Comparison of ENCODE assay signal across 11 cellular contexts in the genomic region with DNA sequence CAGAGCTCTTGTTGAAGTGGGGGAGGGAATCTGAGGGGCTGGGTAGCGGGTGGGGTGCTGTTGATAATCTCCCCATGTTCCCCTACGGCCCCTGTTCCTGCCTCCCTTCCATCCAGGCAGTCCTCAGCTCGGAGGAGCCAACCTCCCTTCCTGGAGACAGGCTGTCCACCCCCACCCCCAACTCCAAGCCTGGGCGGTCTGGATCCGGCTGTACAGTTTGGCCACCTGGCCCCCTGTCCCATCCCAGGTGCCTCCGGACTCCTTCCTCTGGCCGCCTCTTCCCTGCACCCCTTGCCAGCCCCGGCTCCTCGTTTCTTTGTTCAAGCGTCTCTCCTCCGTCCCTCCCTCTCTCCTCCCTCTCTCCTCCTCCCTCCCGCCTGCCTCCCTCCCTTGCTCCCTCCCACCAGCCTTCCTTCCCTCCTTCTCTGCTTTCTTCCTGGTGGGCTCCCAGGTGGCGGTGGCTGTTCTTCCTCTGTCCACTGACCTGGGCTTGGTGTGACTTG. TPM values are rescaled to one million over a fixed set of nuclear protein-coding genes. Genes with fewer than 3 reads are reported as not detected.
DNase-seq lines count a peak whose midpoint lies in the region; ATAC-seq, FAIRE-seq and TF ChIP-seq lines count a peak whose summit lies in the region.
"Had no signal": no experiment of that assay in that cellular context is flagged by ENCODE, and none has a peak within 500 bp of the region (broad histone marks: within the 10 kb centered on the region; RNA-seq: fewer than 3 reads in every experiment).

No MANE protein-coding gene starts in this region.

- H2BK15ac ChIP-seq in H1 (ENCODE audit: low read length): peak overlapping the region; percentile 92; the same call in 1 of the 2 replicates

- H3K27ac Mint-ChIP-seq in mesothelial cell of epicardium: peak overlapping the region; percentile 86
- H3K27ac Mint-ChIP-seq: CD8-positive, alpha-beta T cell; immature natural killer cell had no signal

- peaks cover 76% of the 10 kb centered on the region for H3K4me1 Mint-ChIP-seq in mesothelial cell of epicardium

- H3K36me3 ChIP-seq in heart right ventricle (no peaks in the 10 kb centered on the region), H1 (ENCODE audit: control insufficient read depth in 2 of 4, insufficient read depth in 4 of 4, low read length in 3 of 4) (peaks cover 6 to 15% (median 10%) of the 10 kb centered on the region in 4 experiments; a peak in 5 of 8 replicates)

- H3K4me2 ChIP-seq in H1 (ENCODE audit: insufficient read depth in 1 of 2, low read depth in 2 of 2, low read length in 2 of 2): peak overlapping the region; percentile 94 to 97

- TF ChIP-seq POLR2A in H1 (IDR thresholded peaks at IDR 0.05; ENCODE audit: control extremely low read depth in 1 of 2, low read depth in 2 of 2, low read length in 2 of 2): peak in 1 of 2 experiments; percentile 56; a peak in 2 of 3 replicates

- H3K4me1 ChIP-seq in heart right ventricle: peaks cover 17 to 66% (median 33%) of the 10 kb centered on the region in 9 donors
- H3K4me1 ChIP-seq in H1 (replicated peaks in 1 of 4; ENCODE audit: control insufficient read depth in 3 of 4, insufficient read depth in 4 of 4, low read length in 3 of 4): peaks cover 0 to 35% (median 27%) of the 10 kb centered on the region in 4 experiments; a peak in 6 of 7 replicates

- FAIRE-seq in H1 (lab: Jason Lieb, UNC) (no peak), urothelium cell line (lab: Jason Lieb, UNC) (peak; percentile 75)

- H4K5ac ChIP-seq in H1 (ENCODE audit: insufficient read length, low read depth, low read length): peak overlapping the region; percentile 60

- intact Hi-C loops in heart right ventricle (cut with DNase I) (loop anchor here in 1 of 10 donors (1.0 kb wide), 1 partner anchor 15 kb away; no protein-coding TSS in a partner anchor), Right ventricle myocardium superior (cut with DNase I) (no loop called here)

- peak overlapping the region in 2 of 4 experiments; percentile 51 to 54; a peak in 4 of 7 replicates for H3K9ac ChIP-seq in H1 (replicated peaks in 1 of 4; ENCODE audit: extremely low read depth in 1 of 4, low read depth in 3 of 4, low read length in 3 of 4)

- H2BK12ac ChIP-seq in H1 (ENCODE audit: low read depth, low read length): peak overlapping the region; percentile 35; the same call in 1 of the 2 replicates

- ATAC-seq in heart right ventricle (peak in 1 of 8 donors; percentile 14), Right ventricle myocardium superior (ENCODE audit: poor library complexity) (no peak), HG03095 (IDR thresholded peaks at IDR 0.05; ENCODE audit: unreplicated experiment) (no peak), HG03520 (IDR thresholded peaks at IDR 0.05; ENCODE audit: unreplicated experiment) (no peak)
- ATAC-seq: CD8-positive, alpha-beta T cell had no signal

- H3K36me3 Mint-ChIP-seq in mesothelial cell of epicardium: peaks cover 5% of the 10 kb centered on the region
- H3K36me3 Mint-ChIP-seq: CD8-positive, alpha-beta T cell; immature natural killer cell had no signal

- H4K91ac ChIP-seq in H1 (replicated peaks; ENCODE audit: insufficient read length, low read length): peak overlapping the region; percentile 97

- peak overlapping the region; percentile 6 to 67 (median 60) for H3K4me3 ChIP-seq in heart right ventricle
- peak overlapping the region; percentile 69 to 78 (median 72) for H3K4me3 ChIP-seq in H1 (ENCODE audit: extremely low read depth in 1 of 4, insufficient read depth in 2 of 4, low read depth in 3 of 4, low read length in 4 of 4)

- H3K27me3 ChIP-seq in heart right ventricle (peaks cover 0 to 41% (median 0%) of the 10 kb centered on the region in 7 donors), H1 (replicated peaks in 1 of 4; ENCODE audit: control insufficient read depth in 3 of 4, extremely low read depth in 1 of 4, insufficient read depth in 3 of 4, low read length in 3 of 4) (peaks cover 2 to 19% (median 15%) of the 10 kb centered on the region in 4 experiments; a peak in 6 of 7 replicates)

- CTCF ChIA-PET in H1 (lab: Charles Lee; ENCODE audit: partially characterized antibody): interaction anchor here (0.6 to 2.0 kb wide), 20 partner anchors 8 to 90 kb away, joined by 3 to 21 read pairs (median 4); no protein-coding TSS in a partner anchor

- peak overlapping the region; percentile 97 for H3K18ac ChIP-seq in H1 (ENCODE audit: extremely low read depth, low read length)

- peaks cover 17% of the 10 kb centered on the region; the same call in 1 of the 2 replicates for H3K23me2 ChIP-seq in H1 (ENCODE audit: low read depth, low read length)

- H3K9me3 ChIP-seq in heart right ventricle: no peaks in the 10 kb centered on the region
- H3K9me3 ChIP-seq in H1 (ENCODE audit: insufficient read depth in 2 of 2, low read depth in 1 of 2, low read length in 1 of 2): no peaks in the 10 kb centered on the region

- H4K20me1 ChIP-seq in H1 (replicated peaks in 1 of 2; ENCODE audit: control insufficient read depth in 1 of 2, insufficient read depth in 2 of 2, low read length in 2 of 2): peaks cover 3 to 12% of the 10 kb centered on the region in 2 experiments

- DNase-seq in heart right ventricle (no peak), Right ventricle myocardium superior (no peak), H1 (ENCODE audit: low read depth in 1 of 2, low spot score in 2 of 2) (peak in 1 of 2 experiments; percentile 71), mesothelial cell of epicardium (ENCODE audit: low spot score in 2 of 2, unreplicated experiment in 2 of 2) (no peak), urothelium cell line (ENCODE audit: low spot score) (peak; percentile 47), DMS 273 (lab: John Stamatoyannopoulos, UW; ENCODE audit: unreplicated experiment) (no peak)
- DNase-seq: activated effector memory CD4-positive, alpha-beta T cell treated with Interleukin-2 at 50 U/mL for 16 hours; CD8-positive, alpha-beta T cell; immature natural killer cell had no signal

- peak overlapping the region; percentile 98 for H3K4ac ChIP-seq in H1 (replicated peaks; ENCODE audit: insufficient read length, low read depth, low read length)

- no peak; a peak in 1 of 4 replicates for TF ChIP-seq RAD21 in H1 (IDR thresholded peaks at IDR 0.05 in 1 of 2, conservative IDR thresholded peaks at IDR 0.05 in 1 of 2; ENCODE audit: low read depth in 2 of 2, low read length in 2 of 2)

- H3K14ac ChIP-seq in H1 (ENCODE audit: insufficient read length): no peak overlapping the region

- no peak overlapping the region for H2AK5ac ChIP-seq in H1 (ENCODE audit: low read depth, low read length)

- H3K23ac ChIP-seq in H1 (ENCODE audit: insufficient read length): no peak overlapping the region

- H2AFZ ChIP-seq in H1 (ENCODE audit: low read length): no peak overlapping the region

- peaks cover 0 to 24% of the 10 kb centered on the region in 2 experiments; a peak in 2 of 4 replicates for H3K79me2 ChIP-seq in H1 (ENCODE audit: control insufficient read depth in 1 of 2, insufficient read depth in 2 of 2, low read length in 2 of 2)

- H3K27ac ChIP-seq in heart right ventricle (peak overlapping the region in 8 of 10 donors; percentile 70 to 91 (median 86)), H1 (ENCODE audit: low read depth, low read length) (peak overlapping the region; percentile 34; the same call in 1 of the 2 replicates)

- H3K56ac ChIP-seq in H1 (replicated peaks; ENCODE audit: insufficient read length, low read depth, low read length): peak overlapping the region; percentile 54

- TF ChIP-seq EP300 in H1 (IDR thresholded peaks at IDR 0.05; ENCODE audit: borderline replicate concordance in 1 of 2, low read depth in 2 of 2, low read length in 2 of 2): no peak

- POLR2A ChIA-PET in H1 (lab: Charles Lee; ENCODE audit: partially characterized antibody): interaction anchor here (0.9 to 6.6 kb wide), 15 partner anchors 8 to 38 kb away, joined by 3 to 65 read pairs (median 6); a partner anchor contains a TSS

- H2BK5ac ChIP-seq in H1 (ENCODE audit: low read depth, low read length): peak overlapping the region; percentile 93; the same call in 1 of the 2 replicates

- no peak overlapping the region for H4K8ac ChIP-seq in H1 (ENCODE audit: extremely low read depth, insufficient read depth, low read length)

- H3K4me3 Mint-ChIP-seq in mesothelial cell of epicardium: peak overlapping the region; percentile 92
- H3K4me3 Mint-ChIP-seq: CD8-positive, alpha-beta T cell had no signal

- peak overlapping the region; percentile 55; the same call in 1 of the 2 replicates for H2BK20ac ChIP-seq in H1 (ENCODE audit: low read length)

- TF ChIP-seq CTCF in heart right ventricle (IDR thresholded peaks at IDR 0.05): no peak
- TF ChIP-seq CTCF in H1 (IDR thresholded peaks at IDR 0.05; ENCODE audit: control extremely low read depth in 1 of 3, insufficient read depth in 1 of 3, low read depth in 1 of 3, low read length in 3 of 3): no peak
- TF ChIP-seq CTCF in mesothelial cell of epicardium (IDR thresholded peaks at IDR 0.05; ENCODE audit: unreplicated experiment): no peak

- WGBS in heart right ventricle, 2 donors: 42 to 58% methylated on average over 11 to 13 of the region's 13 CpGs
- whole genome bisulfite sequencing in H1 (ENCODE audit: extremely low coverage in 1 of 2, insufficient coverage in 1 of 2, insufficient read length in 1 of 2, insufficient replicate concordance in 2 of 2, low coverage in 1 of 2, low lambda C conversion rate in 2 of 2, missing lambda C conversion rate in 1 of 2), 2 experiments: 5% methylated on average over 8 of the region's 13 CpGs; no CpG with 5 or more reads in 1 of the 2 experiments

- peaks cover 2% of the 10 kb centered on the region for H3K27me3 Mint-ChIP-seq in mesothelial cell of epicardium (ENCODE audit: low read depth)

- H3K9me3 Mint-ChIP-seq in mesothelial cell of epicardium: no peaks in the 10 kb centered on the region
- H3K9me3 Mint-ChIP-seq: CD8-positive, alpha-beta T cell; immature natural killer cell had no signal

- peak overlapping the region; percentile 48 for H2BK120ac ChIP-seq in H1 (replicated peaks; ENCODE audit: low read depth, low read length)

- H3K79me1 ChIP-seq in H1 (ENCODE audit: low read depth, low read length): peaks cover 12% of the 10 kb centered on the region

RNA-seq across cellular contexts. Expression of a gene that starts 1.9 kb away (rescaled TPM):
- total RNA-seq in heart right ventricle (10 to 100 TPM in 5 of 10 donors, 1 to 10 TPM in 5; 5.1 to 37.2 (median 10.2) TPM), Right ventricle myocardium superior (10.8 TPM), mesothelial cell of epicardium (94.5 to 101 TPM (median 99.1 TPM) in 3 replicates)
- polyA plus RNA-seq in heart right ventricle (10 to 100 TPM; 15.1 to 21.3 TPM), H1 (2011; rRNA removed) (20.3 and 36.0 TPM in 2 replicates)
- 37.0 and 39.6 TPM in 2 replicates for total RNA-seq in H1 (2021; fragmentation: NEBNext Ultra II Directional; extraction: Animal tissue kit (Norgen Biotek cat#: 25700))
- 21.2 TPM for polyA plus RNA-seq in H1 (2011; cell fraction: cytosol; rRNA removed)
- polyA plus RNA-seq in H1 (2011; cell fraction: nucleus; rRNA removed): 58.6 TPM
- polyA plus RNA-seq in H1 (2012, experiment 1 of 2): 15.9 to 32.4 TPM (median 29.9 TPM) in 4 replicates
- 23.9 TPM for polyA plus RNA-seq in H1 (2012, experiment 2 of 2)
- polyA plus RNA-seq in H1 (2013, experiment 1 of 2): 45.3 TPM
- polyA plus RNA-seq in H1 (2013, experiment 2 of 2): 41.8 TPM
- polyA minus RNA-seq in H1 (2011; rRNA and poly(A)+ RNA removed): 28.0 and 36.9 TPM in 2 replicates
- 35.4 TPM for polyA minus RNA-seq in H1 (2011; cell fraction: cytosol; rRNA and poly(A)+ RNA removed)
- 25.2 TPM for polyA minus RNA-seq in H1 (2011; cell fraction: nucleus; rRNA and poly(A)+ RNA removed)
- polyA plus RNA-seq: immature natural killer cell had no signal

RNA-seq across cellular contexts. Expression of a gene that starts 34.4 kb away (rescaled TPM):
- total RNA-seq in heart right ventricle (not detected), Right ventricle myocardium superior (not detected), mesothelial cell of epicardium (0.27 to 0.98 TPM (median 0.55 TPM) in 3 replicates)
- polyA plus RNA-seq in heart right ventricle (not detected), H1 (2011; rRNA removed) (0.08 and 0.20 TPM in 2 replicates)
- total RNA-seq in H1 (2021; fragmentation: NEBNext Ultra II Directional; extraction: Animal tissue kit (Norgen Biotek cat#: 25700)): not detected in 2 replicates
- 0.10 TPM for polyA plus RNA-seq in H1 (2011; cell fraction: cytosol; rRNA removed)
- 0.19 TPM for polyA plus RNA-seq in H1 (2011; cell fraction: nucleus; rRNA removed)
- 0.32 to 0.39 TPM in 2 of 4 replicates, not detected in the others for polyA plus RNA-seq in H1 (2012, experiment 1 of 2)
- not detected for polyA plus RNA-seq in H1 (2012, experiment 2 of 2)
- 0.12 TPM for polyA plus RNA-seq in H1 (2013, experiment 1 of 2)
- polyA plus RNA-seq in H1 (2013, experiment 2 of 2): 0.18 TPM
- polyA minus RNA-seq in H1 (2011; rRNA and poly(A)+ RNA removed): 0.13 and 0.15 TPM in 2 replicates
- polyA minus RNA-seq in H1 (2011; cell fraction: cytosol; rRNA and poly(A)+ RNA removed): not detected
- polyA minus RNA-seq in H1 (2011; cell fraction: nucleus; rRNA and poly(A)+ RNA removed): not detected
- polyA plus RNA-seq: immature natural killer cell had no signal

RNA-seq across cellular contexts. Expression of a gene that starts 48.0 kb away (rescaled TPM):
- 10 to 100 TPM in 7 of 10 donors, 1 to 10 TPM in 3; 6.2 to 16.4 (median 11.2) TPM for total RNA-seq in heart right ventricle
- 10 to 100 TPM in 1 of 2 donors, 1 to 10 TPM in 1; 1.4 to 11.8 TPM for polyA plus RNA-seq in heart right ventricle
- total RNA-seq in Right ventricle myocardium superior: 10.6 TPM
- 0.57 and 1.2 TPM in 2 replicates for total RNA-seq in H1 (2021; fragmentation: NEBNext Ultra II Directional; extraction: Animal tissue kit (Norgen Biotek cat#: 25700))
- polyA plus RNA-seq in H1 (2011; rRNA removed): 3.7 and 4.7 TPM in 2 replicates
- 2.0 TPM for polyA plus RNA-seq in H1 (2011; cell fraction: cytosol; rRNA removed)
- 10.8 TPM for polyA plus RNA-seq in H1 (2011; cell fraction: nucleus; rRNA removed)
- 0.87 to 1.5 TPM (median 1.1 TPM) in 4 replicates for polyA plus RNA-seq in H1 (2012, experiment 1 of 2)
- polyA plus RNA-seq in H1 (2012, experiment 2 of 2): 0.85 TPM
- 1.2 TPM for polyA plus RNA-seq in H1 (2013, experiment 1 of 2)
- polyA plus RNA-seq in H1 (2013, experiment 2 of 2): 1.0 TPM
- polyA minus RNA-seq in H1 (2011; rRNA and poly(A)+ RNA removed): 1.5 and 2.5 TPM in 2 replicates
- 0.88 TPM for polyA minus RNA-seq in H1 (2011; cell fraction: cytosol; rRNA and poly(A)+ RNA removed)
- 1.9 TPM for polyA minus RNA-seq in H1 (2011; cell fraction: nucleus; rRNA and poly(A)+ RNA removed)
- 0.84 to 2.5 TPM (median 1.8 TPM) in 3 replicates for total RNA-seq in mesothelial cell of epicardium
- polyA plus RNA-seq: immature natural killer cell had no signal
